Comparison of ENCODE assay signal across 1 cellular context in genomic region chr3:155886915-155887314, GRCh38.
TF ChIP-seq lines count a peak whose summit lies in the region.

No MANE protein-coding gene starts in this region.

TF ChIP-seq in K562, 482 proteins besides CTCF, POLR2A, EP300 and RAD21:
- no peak for TF ChIP-seq SIN3A (IDR thresholded peaks at IDR 0.05; ENCODE audit: borderline replicate concordance in 2 of 2, control insufficient read depth in 1 of 2, low read depth in 2 of 2, low read length in 2 of 2)
- TF ChIP-seq NCOA4 (IDR thresholded peaks at IDR 0.05; ENCODE audit: partially characterized antibody) = no peak
- TF ChIP-seq ELF2 (CRISPR knock-in tag; IDR thresholded peaks at IDR 0.05) = no peak
- no peak for TF ChIP-seq GABPB1 (CRISPR knock-in tag; IDR thresholded peaks at IDR 0.05)
- TF ChIP-seq HDGF (IDR thresholded peaks at IDR 0.05) = no peak
- TF ChIP-seq, protein P1, sequence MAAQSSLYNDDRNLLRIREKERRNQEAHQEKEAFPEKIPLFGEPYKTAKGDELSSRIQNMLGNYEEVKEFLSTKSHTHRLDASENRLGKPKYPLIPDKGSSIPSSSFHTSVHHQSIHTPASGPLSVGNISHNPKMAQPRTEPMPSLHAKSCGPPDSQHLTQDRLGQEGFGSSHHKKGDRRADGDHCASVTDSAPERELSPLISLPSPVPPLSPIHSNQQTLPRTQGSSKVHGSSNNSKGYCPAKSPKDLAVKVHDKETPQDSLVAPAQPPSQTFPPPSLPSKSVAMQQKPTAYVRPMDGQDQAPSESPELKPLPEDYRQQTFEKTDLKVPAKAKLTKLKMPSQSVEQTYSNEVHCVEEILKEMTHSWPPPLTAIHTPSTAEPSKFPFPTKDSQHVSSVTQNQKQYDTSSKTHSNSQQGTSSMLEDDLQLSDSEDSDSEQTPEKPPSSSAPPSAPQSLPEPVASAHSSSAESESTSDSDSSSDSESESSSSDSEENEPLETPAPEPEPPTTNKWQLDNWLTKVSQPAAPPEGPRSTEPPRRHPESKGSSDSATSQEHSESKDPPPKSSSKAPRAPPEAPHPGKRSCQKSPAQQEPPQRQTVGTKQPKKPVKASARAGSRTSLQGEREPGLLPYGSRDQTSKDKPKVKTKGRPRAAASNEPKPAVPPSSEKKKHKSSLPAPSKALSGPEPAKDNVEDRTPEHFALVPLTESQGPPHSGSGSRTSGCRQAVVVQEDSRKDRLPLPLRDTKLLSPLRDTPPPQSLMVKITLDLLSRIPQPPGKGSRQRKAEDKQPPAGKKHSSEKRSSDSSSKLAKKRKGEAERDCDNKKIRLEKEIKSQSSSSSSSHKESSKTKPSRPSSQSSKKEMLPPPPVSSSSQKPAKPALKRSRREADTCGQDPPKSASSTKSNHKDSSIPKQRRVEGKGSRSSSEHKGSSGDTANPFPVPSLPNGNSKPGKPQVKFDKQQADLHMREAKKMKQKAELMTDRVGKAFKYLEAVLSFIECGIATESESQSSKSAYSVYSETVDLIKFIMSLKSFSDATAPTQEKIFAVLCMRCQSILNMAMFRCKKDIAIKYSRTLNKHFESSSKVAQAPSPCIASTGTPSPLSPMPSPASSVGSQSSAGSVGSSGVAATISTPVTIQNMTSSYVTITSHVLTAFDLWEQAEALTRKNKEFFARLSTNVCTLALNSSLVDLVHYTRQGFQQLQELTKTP (IDR thresholded peaks at IDR 0.05; ENCODE audit: low read depth in 1 of 2, partially characterized antibody in 2 of 2) = no peak
- TF ChIP-seq CHD2 (IDR thresholded peaks at IDR 0.05; ENCODE audit: low read depth, low read length) = no peak
- TF ChIP-seq ZFX (CRISPR knock-in tag; IDR thresholded peaks at IDR 0.05) = no peak
- no peak for TF ChIP-seq DPF2 (IDR thresholded peaks at IDR 0.05)
- TF ChIP-seq NUFIP1 (IDR thresholded peaks at IDR 0.05; ENCODE audit: partially characterized antibody) = no peak
- no peak for TF ChIP-seq TEAD2 (tag; IDR thresholded peaks at IDR 0.05)
